ENCODE assay signal across 24 cellular contexts in the genomic region with DNA sequence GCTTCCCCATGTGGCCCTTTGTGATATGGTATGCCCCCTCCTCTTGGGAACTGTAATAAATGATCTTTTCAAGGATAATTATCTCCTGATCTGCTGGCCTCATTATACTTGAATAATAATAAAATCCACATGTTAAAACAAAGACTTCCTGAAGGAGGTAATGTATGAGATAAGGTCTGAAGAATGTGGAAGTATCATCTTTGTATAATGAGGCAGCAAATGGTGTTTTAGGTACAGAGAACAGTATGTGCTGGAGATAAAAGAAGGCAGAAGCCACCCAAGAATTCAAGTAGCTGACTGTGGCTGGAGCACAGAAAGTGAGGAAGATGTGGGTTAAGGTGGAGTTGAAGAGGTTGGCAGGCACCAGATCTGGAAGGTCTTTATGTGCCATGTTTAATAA. TPM values are rescaled to one million over a fixed set of nuclear protein-coding genes. Genes with fewer than 3 reads are reported as not detected.
A peak's percentile ranks its signal among the peaks of the same experiment; 100 is the strongest.
DNase-seq lines count a peak whose midpoint lies in the region; ATAC-seq and TF ChIP-seq lines count a peak whose summit lies in the region.
"Had no signal": no experiment of that assay in that cellular context is flagged by ENCODE, and none has a peak within 500 bp of the region (broad histone marks: within the 10 kb centered on the region; RNA-seq: fewer than 3 reads in every experiment).

No MANE protein-coding gene starts in this region.

- H3K4me3 Mint-ChIP-seq in activated CD8-positive, alpha-beta T cell treated with anti-CD3 and anti-CD28 coated beads for 36 hours, result no peak overlapping the region
- H3K4me3 Mint-ChIP-seq: CD4-positive, alpha-beta T cell had no signal

- CTCF ChIA-PET in HCT116 (lab: Charles Lee), result no interaction called here
- CTCF ChIA-PET in activated CD8-positive, alpha-beta T cell treated with anti-CD3 and anti-CD28 coated beads for 36 hours (lab: Charles Lee), result no interaction called here

- TF ChIP-seq CTCF in HCT116 (IDR thresholded peaks at IDR 0.05 in 2 of 3, conservative IDR thresholded peaks at IDR 0.05 in 1 of 3; ENCODE audit: borderline replicate concordance in 1 of 3, insufficient read depth in 1 of 3, low read depth in 2 of 3, low read length in 2 of 3), result no peak
- TF ChIP-seq CTCF in activated CD8-positive, alpha-beta T cell treated with anti-CD3 and anti-CD28 coated beads for 36 hours (IDR thresholded peaks at IDR 0.05), result no peak

- intact Hi-C loops in HCT116 (cut with micrococcal nuclease), result no loop called here
- intact Hi-C loops in activated CD8-positive, alpha-beta T cell treated with anti-CD3 and anti-CD28 coated beads for 36 hours (cut with micrococcal nuclease), result no loop called here

- ATAC-seq in HCT116 (no peak), SK-N-SH treated with all-trans-retinoic acid at 6 μM for 48 hours (peak; percentile 18; the same call in 1 of the 3 replicates)
- ATAC-seq in activated CD8-positive, alpha-beta T cell treated with anti-CD3 and anti-CD28 coated beads for 36 hours, result no peak
- ATAC-seq: A549 had no signal

- H3K4me2 ChIP-seq in HCT116 (ENCODE audit: low read length), result no peak overlapping the region
- H3K4me2 ChIP-seq: A549; BLaER1 treated with 17β-estradiol and CSF1 and Interleukin-3, amounts not matched to agents 10 nM and 100 nM had no signal

- H3K36me3 ChIP-seq in HCT116 (ENCODE audit: control insufficient read depth in 1 of 2, insufficient read depth in 2 of 2, low read length in 2 of 2), result no peaks in the 10 kb centered on the region
- H3K36me3 ChIP-seq: BLaER1 treated with 17β-estradiol and CSF1 and Interleukin-3, amounts not matched to agents 10 nM and 100 nM; Peyer's patch had no signal

- TF ChIP-seq POLR2A in HCT116 (IDR thresholded peaks at IDR 0.05; ENCODE audit: borderline replicate concordance, extremely low read depth, insufficient read depth, insufficient read length), result no peak

- TF ChIP-seq RAD21 in HCT116 (IDR thresholded peaks at IDR 0.05; ENCODE audit: low read depth), result no peak

- H3K79me2 ChIP-seq in HCT116 (ENCODE audit: insufficient read depth, low read length), result no peaks in the 10 kb centered on the region

- no peak overlapping the region for H3K9ac ChIP-seq in HCT116 (ENCODE audit: low read length)
- H3K9ac ChIP-seq: BLaER1 treated with 17β-estradiol and CSF1 and Interleukin-3, amounts not matched to agents 10 nM and 100 nM had no signal

- H3K27me3 Mint-ChIP-seq in activated CD8-positive, alpha-beta T cell treated with anti-CD3 and anti-CD28 coated beads for 36 hours, result peaks cover 7% of the 10 kb centered on the region

- H3K9me3 ChIP-seq in HCT116 (ENCODE audit: control insufficient read depth in 1 of 2, insufficient read depth in 1 of 2, low read depth in 1 of 2, low read length in 2 of 2), result no peaks in the 10 kb centered on the region
- H3K9me3 ChIP-seq: A549; BLaER1 treated with 17β-estradiol and CSF1 and Interleukin-3, amounts not matched to agents 10 nM and 100 nM; Peyer's patch had no signal

- RAD21 ChIA-PET in HCT116 (lab: Charles Lee; ENCODE audit: low non-redundant PET in 1 of 2, low total read pairs in 2 of 2, uncharacterized antibody in 2 of 2, unreplicated experiment in 2 of 2), result no interaction called here

- no peaks in the 10 kb centered on the region for H3K9me2 ChIP-seq in HCT116 (ENCODE audit: insufficient read depth)

- no peaks in the 10 kb centered on the region for H3K4me1 ChIP-seq in HCT116 (ENCODE audit: control insufficient read depth in 1 of 2, insufficient read depth in 2 of 2, low read length in 2 of 2)
- H3K4me1 ChIP-seq: A549, Peyer's patch had no signal

- H2AFZ ChIP-seq in HCT116 (ENCODE audit: low read depth, low read length, poor library complexity, severe bottlenecking), result peak overlapping the region; percentile 25

- no peaks in the 10 kb centered on the region for H4K20me1 ChIP-seq in HCT116 (ENCODE audit: insufficient read depth)
- H4K20me1 ChIP-seq: BLaER1 treated with 17β-estradiol and CSF1 and Interleukin-3, amounts not matched to agents 10 nM and 100 nM had no signal

- no peaks in the 10 kb centered on the region for H3K4me1 Mint-ChIP-seq in activated CD8-positive, alpha-beta T cell treated with anti-CD3 and anti-CD28 coated beads for 36 hours (ENCODE audit: low read depth)

- no peaks in the 10 kb centered on the region for H3K9me3 Mint-ChIP-seq in activated CD8-positive, alpha-beta T cell treated with anti-CD3 and anti-CD28 coated beads for 36 hours
- H3K9me3 Mint-ChIP-seq: CD4-positive, alpha-beta T cell had no signal

- DNase-seq in HCT116 (ENCODE audit: low read depth, low spot score) (no peak), epithelial cell of prostate (ENCODE audit: low read depth, low spot score) (no peak), kidney tubule cell (ENCODE audit: low spot score) (peak; percentile 56), T-helper 1 cell (no peak)
- DNase-seq in stimulated activated CD4-positive, alpha-beta T cell treated with anti-CD3 and anti-CD28 coated beads, Interleukin-2, amount 100 ng/mL, for 24 hours, result no peak
- no peak for DNase-seq in activated CD8-positive, alpha-beta T cell treated with anti-CD3 and anti-CD28 coated beads for 36 hours
- DNase-seq: AML-193; CD4-positive, alpha-beta T cell; GF-D8; GOT3; HCEC 1CT; NCI-H1048; NCI-H1417 treated with DMSO at 0.1 percent for 48 hours; NCI-H1694 treated with DMSO at 0.1 percent for 48 hours; NCI-H2081; NCI-H2227 treated with DMSO at 0.1 percent for 48 hours; NCI-H526 treated with DMSO at 0.1 percent for 48 hours; Peyer's patch; SIG-M5 had no signal

- H3K27me3 ChIP-seq in HCT116 (ENCODE audit: insufficient read depth, low read length), result no peaks in the 10 kb centered on the region
- H3K27me3 ChIP-seq: BLaER1 treated with 17β-estradiol and CSF1 and Interleukin-3, amounts not matched to agents 10 nM and 100 nM; Peyer's patch had no signal

- POLR2A ChIA-PET in HCT116 (lab: Charles Lee), result no interaction called here
- POLR2A ChIA-PET in activated CD8-positive, alpha-beta T cell treated with anti-CD3 and anti-CD28 coated beads for 36 hours (lab: Charles Lee), result no interaction called here

- no peak overlapping the region for H3K27ac Mint-ChIP-seq in activated CD8-positive, alpha-beta T cell treated with anti-CD3 and anti-CD28 coated beads for 36 hours
- H3K27ac Mint-ChIP-seq: CD4-positive, alpha-beta T cell had no signal

- H3K27ac ChIP-seq in HCT116 (ENCODE audit: low read depth, low read length) (no peak overlapping the region), epithelial cell of prostate (peak overlapping the region; percentile 60)
- H3K27ac ChIP-seq: A549; BLaER1 treated with 17β-estradiol and CSF1 and Interleukin-3, amounts not matched to agents 10 nM and 100 nM; HL-60; Peyer's patch; SK-N-MC had no signal

- H3K4me3 ChIP-seq in HCT116 (replicated peaks in 1 of 2; ENCODE audit: low read depth in 1 of 2, low read length in 2 of 2), result no peak overlapping the region
- H3K4me3 ChIP-seq: A549; BLaER1 treated with 17β-estradiol and CSF1 and Interleukin-3, amounts not matched to agents 10 nM and 100 nM; Peyer's patch; SK-N-MC had no signal

- no peaks in the 10 kb centered on the region for H3K36me3 Mint-ChIP-seq in activated CD8-positive, alpha-beta T cell treated with anti-CD3 and anti-CD28 coated beads for 36 hours (ENCODE audit: low read depth)

- BruUV-seq in HCT116 (replicated peaks; lab: Mats Ljungman, UMichigan), result no TSS peak

TF ChIP-seq in HCT116, 20 proteins besides CTCF, POLR2A, EP300 and RAD21 (continues in another document):
- TF ChIP-seq, protein P1, sequence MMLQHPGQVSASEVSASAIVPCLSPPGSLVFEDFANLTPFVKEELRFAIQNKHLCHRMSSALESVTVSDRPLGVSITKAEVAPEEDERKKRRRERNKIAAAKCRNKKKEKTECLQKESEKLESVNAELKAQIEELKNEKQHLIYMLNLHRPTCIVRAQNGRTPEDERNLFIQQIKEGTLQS (IDR thresholded peaks at IDR 0.05), result no peak
- TF ChIP-seq ZNF274 (IDR thresholded peaks at IDR 0.05; ENCODE audit: low read depth, low read length), result no peak
- no peak for TF ChIP-seq SIN3A (IDR thresholded peaks at IDR 0.05; ENCODE audit: low read depth)
- no peak for TF ChIP-seq POLR2AphosphoS5 (IDR thresholded peaks at IDR 0.05; ENCODE audit: low read depth, low read length)
- TF ChIP-seq YY1 (IDR thresholded peaks at IDR 0.05; ENCODE audit: extremely low read depth, insufficient replicate concordance, low read depth, low read length), result no peak

TF ChIP-seq in SK-N-SH treated with all-trans-retinoic acid at 6 μM for 48 hours, 23 proteins besides CTCF, POLR2A, EP300 and RAD21 (continues in another document):
- TF ChIP-seq ISL1 (CRISPR knock-in tag; IDR thresholded peaks at IDR 0.05) (no peak), OSR1 (CRISPR knock-in tag; IDR thresholded peaks at IDR 0.05) (no peak), ZNF565 (CRISPR knock-in tag; conservative IDR thresholded peaks at IDR 0.05; ENCODE audit: low read depth) (no peak), GLIS3 (CRISPR knock-in tag; IDR thresholded peaks at IDR 0.05) (no peak), TCF4 (CRISPR knock-in tag; IDR thresholded peaks at IDR 0.05; ENCODE audit: borderline replicate concordance) (no peak), ZFP30 (CRISPR knock-in tag; IDR thresholded peaks at IDR 0.05) (no peak), CREB5 (CRISPR knock-in tag; IDR thresholded peaks at IDR 0.05; ENCODE audit: low read depth) (no peak)
- TF ChIP-seq, protein P2, sequence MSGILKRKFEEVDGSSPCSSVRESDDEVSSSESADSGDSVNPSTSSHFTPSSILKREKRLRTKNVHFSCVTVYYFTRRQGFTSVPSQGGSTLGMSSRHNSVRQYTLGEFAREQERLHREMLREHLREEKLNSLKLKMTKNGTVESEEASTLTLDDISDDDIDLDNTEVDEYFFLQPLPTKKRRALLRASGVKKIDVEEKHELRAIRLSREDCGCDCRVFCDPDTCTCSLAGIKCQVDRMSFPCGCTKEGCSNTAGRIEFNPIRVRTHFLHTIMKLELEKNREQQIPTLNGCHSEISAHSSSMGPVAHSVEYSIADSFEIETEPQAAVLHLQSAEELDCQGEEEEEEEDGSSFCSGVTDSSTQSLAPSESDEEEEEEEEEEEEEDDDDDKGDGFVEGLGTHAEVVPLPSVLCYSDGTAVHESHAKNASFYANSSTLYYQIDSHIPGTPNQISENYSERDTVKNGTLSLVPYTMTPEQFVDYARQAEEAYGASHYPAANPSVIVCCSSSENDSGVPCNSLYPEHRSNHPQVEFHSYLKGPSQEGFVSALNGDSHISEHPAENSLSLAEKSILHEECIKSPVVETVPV (CRISPR knock-in tag; IDR thresholded peaks at IDR 0.05), result no peak

RNA-seq across cellular contexts. Expression of gene COG2, which starts 12.8 kb away (rescaled TPM):
- 28.6 TPM for total RNA-seq in HCT116 (2021; ENCODE audit: unreplicated experiment)
- polyA plus RNA-seq in HCT116 (2012), result 8.7 and 13.4 TPM in 2 replicates
- 10 to 100 TPM; 26.1 to 27.6 TPM for total RNA-seq in activated CD8-positive, alpha-beta T cell treated with anti-CD3 and anti-CD28 coated beads for 36 hours
